Comparison of ENCODE assay signal across 8 cellular contexts in the genomic region with DNA sequence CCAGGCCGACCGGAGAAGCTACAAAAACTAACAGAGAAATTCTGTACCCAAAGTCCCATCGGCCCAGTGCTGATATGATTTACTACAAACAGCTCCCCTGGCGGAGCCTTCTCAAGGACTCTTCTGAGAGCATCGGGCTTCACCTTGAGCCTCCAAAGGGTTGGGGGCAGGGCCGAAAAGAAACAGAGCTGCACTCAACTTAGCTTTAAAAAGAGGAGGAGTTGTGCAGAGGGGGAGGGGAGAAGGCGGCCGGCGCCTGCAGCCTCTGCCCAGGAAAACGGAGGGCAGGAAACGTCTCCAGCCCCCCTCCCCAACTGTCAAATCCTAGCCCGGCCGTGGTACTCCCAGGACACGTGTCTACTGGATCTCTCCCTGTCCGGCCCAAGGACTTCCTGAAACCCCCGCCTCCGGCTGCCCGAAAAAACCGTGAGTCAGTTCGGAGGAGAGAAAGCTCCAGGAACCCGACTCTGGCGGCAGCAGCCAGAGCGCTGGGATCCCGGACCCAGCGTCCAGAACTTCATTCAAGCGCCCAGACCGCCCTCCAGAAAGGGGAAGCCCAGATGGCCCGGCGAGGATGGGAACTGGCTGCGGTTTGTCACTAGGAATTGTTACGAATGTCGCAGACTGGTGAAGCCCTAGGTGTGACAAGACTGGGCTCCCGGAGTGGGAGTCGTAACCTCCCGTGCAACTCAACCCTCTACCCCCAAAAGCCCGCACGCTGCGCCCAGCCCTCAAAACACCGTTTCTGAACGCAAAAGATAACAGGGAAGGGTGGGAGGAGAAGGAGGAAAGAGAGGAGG. TPM values are rescaled to one million over a fixed set of nuclear protein-coding genes. Genes with fewer than 3 reads are reported as not detected.
DNase-seq lines count a peak whose midpoint lies in the region; ATAC-seq, FAIRE-seq and TF ChIP-seq lines count a peak whose summit lies in the region.

No MANE protein-coding gene starts in this region.

- peak overlapping the region; percentile 59 for H3K4me3 ChIP-seq in epithelial cell of esophagus (ENCODE audit: low read length)
- H3K4me3 ChIP-seq in testis = peak overlapping the region; percentile 44 to 76

- peak; percentile 74 for TF ChIP-seq CTCF in 22Rv1 (IDR thresholded peaks at IDR 0.05)
- TF ChIP-seq CTCF in epithelial cell of esophagus (IDR thresholded peaks at IDR 0.05; ENCODE audit: insufficient read depth, low read depth, low read length, missing control alignments) = peak; percentile 55
- TF ChIP-seq CTCF in testis (IDR thresholded peaks at IDR 0.05) = peak in 1 of 3 experiments; percentile 29

- no peaks in the 10 kb centered on the region for H3K36me3 Mint-ChIP-seq in T-helper 17 cell (ENCODE audit: low read depth)

- WGBS in testis, 2 donors = 0 to 1% methylated on average over 22 to 39 of the region's 40 CpGs

- H3K36me3 ChIP-seq in testis (ENCODE audit: low read depth, missing control alignments) = no peaks in the 10 kb centered on the region

- ATAC-seq in T-helper 17 cell = peak; percentile 42

- H3K4me3 Mint-ChIP-seq in T-helper 17 cell = peak overlapping the region; percentile 64

- peaks cover 55% of the 10 kb centered on the region for H3K27me3 Mint-ChIP-seq in T-helper 17 cell

- H3K27ac ChIP-seq in 22Rv1 (peak overlapping the region; percentile 91), testis (peak overlapping the region; percentile 74 to 85)

- intact Hi-C loops in testis (cut with DNase I; ENCODE audit: low total_unique reads) = no loop called here

- no peak for TF ChIP-seq POLR2A in testis (IDR thresholded peaks at IDR 0.05)

- no peaks in the 10 kb centered on the region for H3K4me1 ChIP-seq in testis

- H3K9me3 ChIP-seq in T-helper 17 cell (ENCODE audit: control insufficient read depth, low read length, poor library complexity, severe bottlenecking) = no peaks in the 10 kb centered on the region
- H3K9me3 ChIP-seq in testis = no peaks in the 10 kb centered on the region

- DNase-seq in HTR-8/SVneo (ENCODE audit: insufficient read length, low spot score) (peak; percentile 43), T-helper 17 cell (no peak), epithelial cell of esophagus (ENCODE audit: low read depth) (peak; percentile 78), medulla oblongata (ENCODE audit: extremely low spot score) (peak; percentile 36), testis (peak; percentile 80), NCI-H1105 (lab: John Stamatoyannopoulos, UW) (no peak)

- H3K27ac Mint-ChIP-seq in T-helper 17 cell = no peak overlapping the region

- no peaks in the 10 kb centered on the region for H3K27me3 ChIP-seq in testis

- FAIRE-seq in G401.6 (lab: Jason Lieb, UNC) = peak; percentile 97
- no peak for FAIRE-seq in HTR-8/SVneo (lab: Jason Lieb, UNC)

- H3K4me1 Mint-ChIP-seq in T-helper 17 cell = peaks cover 6% of the 10 kb centered on the region

RNA-seq across cellular contexts. Expression of a gene that starts 1.0 kb away (rescaled TPM):
- not detected for total RNA-seq in T-helper 17 cell
- 1 to 10 TPM; 5.3 to 6.8 TPM for total RNA-seq in testis
- 3.9 TPM for polyA plus RNA-seq in testis (ENCODE audit: insufficient read depth, low read depth, low replicate concordance)

Comparison
In these comparisons a context has a peak if more than half of its experiments do, and no peak if none do; other contexts are left out.
1. DNase-seq: peak in HTR-8/SVneo (single experiment), epithelial cell of esophagus (single experiment), medulla oblongata (single experiment) and testis (single experiment); none in T-helper 17 cell (0 of 3) and NCI-H1105 (single experiment).
2. RNA of a gene that starts 1.0 kb away (total RNA-seq): 5.3 to 6.8 TPM in testis; not detected in T-helper 17 cell; every median in the first group is over 4 times any median in the second.